Comparison of ENCODE assay signal across 8 cellular contexts in genomic region chr9:74951107-74951720, GRCh38. TPM values are rescaled to one million over a fixed set of nuclear protein-coding genes. Genes with fewer than 3 reads are reported as not detected.
DNase-seq lines count a peak whose midpoint lies in the region; ATAC-seq and TF ChIP-seq lines count a peak whose summit lies in the region.
"Had no signal": no experiment of that assay in that cellular context is flagged by ENCODE, and none has a peak within 500 bp of the region (broad histone marks: within the 10 kb centered on the region; RNA-seq: fewer than 3 reads in every experiment).

No MANE protein-coding gene starts in this region.

- no peaks in the 10 kb centered on the region for H3K9me3 Mint-ChIP-seq in activated T-helper 17 cell treated with anti-CD3 and anti-CD28 coated beads, Interleukin-2, amount 50 U/mL, for 72 hours
- no peaks in the 10 kb centered on the region for H3K9me3 Mint-ChIP-seq in stimulated activated naive CD8-positive, alpha-beta T cell treated with anti-CD3 and anti-CD28 coated beads, Interleukin-15, amount 100 ng/mL, for 72 hours

- no peak for TF ChIP-seq CTCF in GM13976 (IDR thresholded peaks at IDR 0.05; ENCODE audit: borderline replicate concordance, control extremely low read depth, extremely low read depth, insufficient read depth, missing control alignments)

- peaks cover 20% of the 10 kb centered on the region for H3K36me3 Mint-ChIP-seq in activated T-helper 17 cell treated with anti-CD3 and anti-CD28 coated beads, Interleukin-2, amount 50 U/mL, for 72 hours (ENCODE audit: low read depth)

- H3K27ac Mint-ChIP-seq in activated T-helper 17 cell treated with anti-CD3 and anti-CD28 coated beads, Interleukin-2, amount 50 U/mL, for 72 hours, result peak overlapping the region; percentile 84
- H3K27ac Mint-ChIP-seq in stimulated activated naive CD8-positive, alpha-beta T cell treated with anti-CD3 and anti-CD28 coated beads, Interleukin-15, amount 100 ng/mL, for 72 hours, result peak overlapping the region; percentile 93 to 97

- peak overlapping the region; percentile 89 for H3K4me3 ChIP-seq in iPS-18c (ENCODE audit: insufficient read depth, low read depth, low read length)

- no peaks in the 10 kb centered on the region for H3K9me3 ChIP-seq in iPS-18c (ENCODE audit: control insufficient read depth, insufficient read depth, low read length)

- DNase-seq in stimulated activated naive CD8-positive, alpha-beta T cell treated with anti-CD3 and anti-CD28 coated beads, Interleukin-15, amount 100 ng/mL, for 72 hours, result no peak
- no peak for DNase-seq in stimulated activated naive CD4-positive, alpha-beta T cell treated with Interleukin-2 at 50 U/mL for 16 hours (lab: John Stamatoyannopoulos, UW)
- DNase-seq in 8988T (no peak), GM13976 (ENCODE audit: low spot score) (no peak)
- DNase-seq: cortex of kidney had no signal

- in situ Hi-C loops in GM13976 (cut with MboI; ENCODE audit: low sequenced_read_pairs, unreplicated experiment), result loop anchor here (10.0 kb wide), 1 partner anchor 134 kb away; the partner anchor contains the start of genes NMRK1 and OSTF1

- ATAC-seq in HG02943 (IDR thresholded peaks at IDR 0.05; ENCODE audit: low read depth, unreplicated experiment), result peak; percentile 2
- ATAC-seq in activated T-helper 17 cell treated with anti-CD3 and anti-CD28 coated beads, Interleukin-2, amount 50 U/mL, for 72 hours (replicated peaks), result no peak
- no peak for ATAC-seq in stimulated activated naive CD8-positive, alpha-beta T cell treated with anti-CD3 and anti-CD28 coated beads, Interleukin-15, amount 100 ng/mL, for 72 hours

- H3K4me1 Mint-ChIP-seq in activated T-helper 17 cell treated with anti-CD3 and anti-CD28 coated beads, Interleukin-2, amount 50 U/mL, for 72 hours, result no peaks in the 10 kb centered on the region
- H3K4me1 Mint-ChIP-seq in stimulated activated naive CD8-positive, alpha-beta T cell treated with anti-CD3 and anti-CD28 coated beads, Interleukin-15, amount 100 ng/mL, for 72 hours, result peaks cover 47% of the 10 kb centered on the region

- H3K27me3 Mint-ChIP-seq in activated T-helper 17 cell treated with anti-CD3 and anti-CD28 coated beads, Interleukin-2, amount 50 U/mL, for 72 hours, result no peaks in the 10 kb centered on the region
- no peaks in the 10 kb centered on the region for H3K27me3 Mint-ChIP-seq in stimulated activated naive CD8-positive, alpha-beta T cell treated with anti-CD3 and anti-CD28 coated beads, Interleukin-15, amount 100 ng/mL, for 72 hours

- peak overlapping the region; percentile 88 for H3K4me3 Mint-ChIP-seq in activated T-helper 17 cell treated with anti-CD3 and anti-CD28 coated beads, Interleukin-2, amount 50 U/mL, for 72 hours
- peak overlapping the region; percentile 90 to 92 for H3K4me3 Mint-ChIP-seq in stimulated activated naive CD8-positive, alpha-beta T cell treated with anti-CD3 and anti-CD28 coated beads, Interleukin-15, amount 100 ng/mL, for 72 hours

RNA-seq across cellular contexts. Expression of gene C9orf40, which starts 1.5 kb away (rescaled TPM):
- total RNA-seq in activated T-helper 17 cell treated with anti-CD3 and anti-CD28 coated beads, Interleukin-2, amount 50 U/mL, for 72 hours, result 10 to 100 TPM; 10.4 to 21.3 TPM
